ENCODE assay signal across 20 cellular contexts in the genomic region with DNA sequence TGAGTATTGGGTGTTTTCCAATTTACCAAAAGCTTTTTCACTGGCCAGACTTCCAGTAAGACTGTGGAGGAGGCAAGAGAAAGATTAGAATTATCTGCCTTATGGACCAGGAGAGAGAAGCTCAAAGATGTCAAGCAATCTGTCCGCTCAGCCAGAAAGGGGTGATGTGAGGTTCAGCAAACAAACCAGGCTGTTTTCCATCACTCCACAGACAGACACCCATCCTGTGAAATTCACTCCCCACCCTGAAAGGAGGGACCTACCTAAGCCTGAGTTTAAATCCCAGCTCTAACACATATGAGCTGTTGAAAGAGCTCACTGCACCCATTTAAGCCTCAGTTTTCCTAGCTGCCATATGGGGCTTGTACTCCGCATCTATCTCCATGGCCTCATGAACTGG. TPM values are rescaled to one million over a fixed set of nuclear protein-coding genes. Genes with fewer than 3 reads are reported as not detected.
"Had no signal": no experiment of that assay in that cellular context is flagged by ENCODE, and none has a peak within 500 bp of the region (broad histone marks: within the 10 kb centered on the region; RNA-seq: fewer than 3 reads in every experiment).

No MANE protein-coding gene starts in this region.

- H3K36me3 ChIP-seq: esophagus muscularis mucosa, prostate gland, spleen, thoracic aorta, tibial nerve, upper lobe of left lung had no signal

- H3K27ac ChIP-seq: esophagus muscularis mucosa, foreskin keratinocyte, prostate gland, spleen, thoracic aorta had no signal

- ATAC-seq: foreskin keratinocyte; mucosa of descending colon; naive thymus-derived CD4-positive, alpha-beta T cell; sciatic nerve; stimulated activated memory B cell treated with anti-CD40 and anti-IgM and Interleukin-4, amounts not matched to agents 10 μg/mL and 1 μg/mL and 100 μg/mL, for 72 hours had no signal

- H3K9me3 ChIP-seq: esophagus muscularis mucosa, mucosa of descending colon, prostate gland, spleen, thoracic aorta, tibial nerve, upper lobe of left lung had no signal

- H3K4me1 ChIP-seq: foreskin keratinocyte, prostate gland had no signal

- H3K4me3 ChIP-seq: coronary artery, esophagus muscularis mucosa, mucosa of descending colon, prostate gland, spleen, thoracic aorta, tibial nerve, upper lobe of left lung had no signal

- DNase-seq: dermis blood vessel endothelial cell; effector memory CD4-positive, alpha-beta T cell; foreskin keratinocyte; glutamatergic neuron; mesenchymal stem cell; mucosa of descending colon; naive thymus-derived CD4-positive, alpha-beta T cell; nephron progenitor cell; spleen; stimulated activated CD4-positive, alpha-beta T cell treated with anti-CD3 and anti-CD28 coated beads, Interleukin-4, amount 100 ng/mL, for 4 hours; upper lobe of left lung had no signal

- H3K27me3 ChIP-seq: tibial nerve, upper lobe of left lung had no signal

RNA-seq across cellular contexts. Expression of a gene that starts 14.9 kb away (rescaled TPM):
- polyA plus RNA-seq: naive thymus-derived CD4-positive, alpha-beta T cell had no signal

RNA-seq across cellular contexts. Expression of a gene that starts 41.3 kb away (rescaled TPM):
- total RNA-seq: esophagus muscularis mucosa; fibroblast of lung; lung microvascular endothelial cell; naive thymus-derived CD4-positive, alpha-beta T cell; thoracic aorta; tibial nerve had no signal
- polyA plus RNA-seq: fibroblast of lung; naive thymus-derived CD4-positive, alpha-beta T cell had no signal
